8 cellular contexts compared by ENCODE assay signal in genomic region chr10:132420469-132421376, GRCh38. TPM values are rescaled to one million over a fixed set of nuclear protein-coding genes. Genes with fewer than 3 reads are reported as not detected.
DNase-seq lines count a peak whose midpoint lies in the region; TF ChIP-seq lines count a peak whose summit lies in the region.

No MANE protein-coding gene starts in this region.

- no peak overlapping the region for H2AFZ ChIP-seq in hepatocyte

- H3K9me3 ChIP-seq in HEK293 (ENCODE audit: control insufficient read depth, insufficient read depth, low read depth, low read length): no peaks in the 10 kb centered on the region
- H3K9me3 ChIP-seq in hepatocyte (ENCODE audit: low read depth): no peaks in the 10 kb centered on the region

- H3K36me3 Mint-ChIP-seq in chondrocyte (ENCODE audit: low read depth): no peaks in the 10 kb centered on the region

- WGBS in hepatocyte (ENCODE audit: low lambda C conversion rate, missing lambda C conversion rate): 79% methylated on average over 13 of the region's 25 CpGs

- DNase-seq in AG10803 (ENCODE audit: low read depth): peak; percentile 38
- DNase-seq in RPMI8226: peak; percentile 56
- DNase-seq in hepatocyte (ENCODE audit: low spot score): peak; percentile 57
- DNase-seq in ecto neural progenitor cell (ENCODE audit: low spot score): no peak
- DNase-seq in chondrocyte (ENCODE audit: low spot score): no peak
- no peak for DNase-seq in activated CD4-positive, alpha-beta T cell treated with anti-CD3 and anti-CD28 coated beads, Interleukin-2, amount 50 U/mL, for 1 hour

- H3K27me3 ChIP-seq in hepatocyte: no peaks in the 10 kb centered on the region

- H3K4me2 ChIP-seq in hepatocyte: peak overlapping the region; percentile 71

- H3K9me3 Mint-ChIP-seq in chondrocyte (ENCODE audit: low read depth): no peaks in the 10 kb centered on the region

- H4K20me1 ChIP-seq in hepatocyte (ENCODE audit: insufficient read depth, poor library complexity, severe bottlenecking): no peaks in the 10 kb centered on the region

- no peaks in the 10 kb centered on the region for H3K9me2 ChIP-seq in hepatocyte (replicated peaks; ENCODE audit: insufficient read depth)

- H3K27me3 Mint-ChIP-seq in chondrocyte (ENCODE audit: low read depth): no peaks in the 10 kb centered on the region

- H3K36me3 ChIP-seq in HEK293 (ENCODE audit: control insufficient read depth in 2 of 2, insufficient read depth in 1 of 2, low read length in 2 of 2) (no peaks in the 10 kb centered on the region), hepatocyte (replicated peaks; ENCODE audit: insufficient read depth, low read depth) (no peaks in the 10 kb centered on the region)

- H3K4me3 ChIP-seq in AG10803 (ENCODE audit: low read length) (no peak overlapping the region), HEK293 (ENCODE audit: low read depth, low read length) (no peak overlapping the region), hepatocyte (no peak overlapping the region)

- peaks cover 37% of the 10 kb centered on the region for H3K79me2 ChIP-seq in hepatocyte

- H3K4me1 ChIP-seq in HEK293 (ENCODE audit: control insufficient read depth, insufficient read depth, low read length) (no peaks in the 10 kb centered on the region; the same call in 1 of the 2 replicates), hepatocyte (ENCODE audit: insufficient read depth) (peaks cover 56% of the 10 kb centered on the region)

- CTCF ChIA-PET in HEK293 (lab: Yijun Ruan, JAX): interaction anchor here (0.7 kb wide), 1 partner anchor 155 kb away, joined by 4 read pairs; no protein-coding TSS in a partner anchor

- H3K27ac ChIP-seq in HEK293 (ENCODE audit: extremely low read depth, low read depth, low read length): no peak overlapping the region
- peak overlapping the region; percentile 99 for H3K27ac ChIP-seq in hepatocyte
- H3K27ac ChIP-seq in temporal lobe (ENCODE audit: low read depth, low read length): peak overlapping the region; percentile 85

- H3K4me3 Mint-ChIP-seq in chondrocyte (ENCODE audit: unreplicated experiment): no peak overlapping the region

- POLR2A ChIA-PET in HEK293 (lab: Yijun Ruan, JAX): no interaction called here

- TF ChIP-seq CTCF in AG10803 (conservative IDR thresholded peaks at IDR 0.05; ENCODE audit: low read length): no peak
- TF ChIP-seq CTCF in HEK293 (tag by site-specific recombination; IDR thresholded peaks at IDR 0.05): no peak
- no peak for TF ChIP-seq CTCF in hepatocyte (IDR thresholded peaks at IDR 0.05; ENCODE audit: poor library complexity)
- TF ChIP-seq CTCF in chondrocyte (IDR thresholded peaks at IDR 0.05): no peak

- H3K4me1 Mint-ChIP-seq in chondrocyte (ENCODE audit: low read depth): peaks cover 48% of the 10 kb centered on the region

- no peak overlapping the region for H3K27ac Mint-ChIP-seq in chondrocyte (ENCODE audit: unreplicated experiment)

TF ChIP-seq in HEK293, 187 proteins besides CTCF, POLR2A, EP300 and RAD21:
- TF ChIP-seq PATZ1 (tag by site-specific recombination; IDR thresholded peaks at IDR 0.05): 0 out of 2 replicates have a peak, but pooled peaks have one; percentile 4
- peak; percentile 32; the same call in 1 of the 2 replicates for TF ChIP-seq ZIC2 (tag by site-specific recombination; IDR thresholded peaks at IDR 0.05)
- peak; percentile 90 for TF ChIP-seq GLIS1 (tag by site-specific recombination; IDR thresholded peaks at IDR 0.05)
- peak; percentile 82 for TF ChIP-seq ZNF449 (tag by site-specific recombination; IDR thresholded peaks at IDR 0.05)
- no peak for TF ChIP-seq GFI1B (tag by site-specific recombination; IDR thresholded peaks at IDR 0.05)

RNA-seq across cellular contexts. Expression of gene PWWP2B, which starts 23.7 kb away (rescaled TPM):
- total RNA-seq in hepatocyte (15.1 and 18.0 TPM in 2 replicates), temporal lobe (5.7 TPM), chondrocyte (9.9 to 13.9 TPM (median 13.2 TPM) in 3 replicates)
- 10.7 and 12.7 TPM in 2 replicates for polyA plus RNA-seq in hepatocyte

Comparison
In these comparisons a context has a peak if more than half of its experiments do, and no peak if none do; other contexts are left out.
1. DNase-seq: peak in AG10803 (single experiment), RPMI8226 (single experiment) and hepatocyte (single experiment); none in ecto neural progenitor cell (single experiment), chondrocyte (single experiment) and activated CD4-positive, alpha-beta T cell treated with anti-CD3 and anti-CD28 coated beads, Interleukin-2, amount 50 U/mL, for 1 hour (single experiment).